ENCODE assay signal across 17 cellular contexts in genomic region chr4:148854203-148854602, GRCh38.
DNase-seq lines count a peak whose midpoint lies in the region; FAIRE-seq and TF ChIP-seq lines count a peak whose summit lies in the region.
"Had no signal": no experiment of that assay in that cellular context is flagged by ENCODE, and none has a peak within 500 bp of the region (broad histone marks: within the 10 kb centered on the region; RNA-seq: fewer than 3 reads in every experiment).

No MANE protein-coding gene starts in this region.

- no peak for FAIRE-seq in bronchial epithelial cell (lab: Jason Lieb, UNC)
- FAIRE-seq: A204.1, GM12891, GM18507 had no signal

- H3K27me3 ChIP-seq in bronchial epithelial cell (ENCODE audit: control insufficient read depth, insufficient read depth, low read length) (no peaks in the 10 kb centered on the region), kidney epithelial cell (ENCODE audit: control insufficient read depth, insufficient read depth, low read length) (no peaks in the 10 kb centered on the region)

- DNase-seq in DMS53 (lab: John Stamatoyannopoulos, UW) (peak; percentile 14), bronchial epithelial cell (ENCODE audit: low read depth) (peak; percentile 74), kidney epithelial cell (ENCODE audit: low read depth) (peak; percentile 74), renal cortical epithelial cell (ENCODE audit: low read depth) (peak; percentile 98), nucleus accumbens (lab: John Stamatoyannopoulos, UW) (no peak), NCI-H187 treated with DMSO at 0.1 percent for 48 hours (lab: John Stamatoyannopoulos, UW) (no peak)
- DNase-seq in activated naive CD4-positive, alpha-beta T cell treated with Interleukin-2 at 50 U/mL for 16 hours, result no peak
- DNase-seq: Caco-2; CD4-positive, alpha-beta T cell; NCI-H1417 treated with DMSO at 0.1 percent for 48 hours; NCI-H1930; NCI-H345; NCI-H526 had no signal

- no peak overlapping the region for H3K4me3 ChIP-seq in bronchial epithelial cell (ENCODE audit: low read depth, low read length)
- H3K4me3 ChIP-seq in kidney epithelial cell (ENCODE audit: low read depth, low read length), result no peak overlapping the region
- H3K4me3 ChIP-seq: GM23338 had no signal

- no peaks in the 10 kb centered on the region for H3K36me3 ChIP-seq in bronchial epithelial cell (ENCODE audit: control insufficient read depth, insufficient read depth, low read length)
- no peaks in the 10 kb centered on the region for H3K36me3 ChIP-seq in kidney epithelial cell (ENCODE audit: control insufficient read depth, insufficient read depth, low read length)

- no peak for TF ChIP-seq CTCF in bronchial epithelial cell (IDR thresholded peaks at IDR 0.05; ENCODE audit: insufficient read depth, low read length, severe bottlenecking)
- no peak for TF ChIP-seq CTCF in kidney epithelial cell (IDR thresholded peaks at IDR 0.05; ENCODE audit: insufficient read depth, low read length, poor library complexity, severe bottlenecking)

Comparison
In these comparisons a context has a peak if more than half of its experiments do, and no peak if none do; other contexts are left out.
1. DNase-seq: peak in DMS53 (single experiment), bronchial epithelial cell (single experiment), kidney epithelial cell (single experiment) and renal cortical epithelial cell (single experiment); none in nucleus accumbens (0 of 56), NCI-H187 treated with DMSO at 0.1 percent for 48 hours (single experiment) and activated naive CD4-positive, alpha-beta T cell treated with Interleukin-2 at 50 U/mL for 16 hours (single experiment).